ENCODE assay signal across 20 cellular contexts in the genomic region with DNA sequence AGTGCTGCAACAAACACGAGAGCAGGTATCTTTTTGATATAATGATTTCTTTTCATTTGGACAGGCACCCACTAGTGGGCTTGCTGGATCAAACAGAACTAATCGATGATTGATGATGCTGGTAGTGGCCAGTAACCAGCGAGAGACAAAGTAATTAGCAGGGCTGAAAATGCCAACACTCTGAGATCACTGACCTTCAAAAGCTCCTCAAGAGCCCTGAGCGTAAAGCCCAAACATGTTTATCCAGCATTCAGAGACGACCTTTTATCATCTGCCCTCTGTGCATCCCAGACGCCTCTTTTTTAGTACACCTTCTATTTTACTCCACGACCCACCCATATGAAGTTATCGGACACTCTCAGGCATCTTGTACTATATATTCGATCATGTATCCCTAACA.
DNase-seq lines count a peak whose midpoint lies in the region; ATAC-seq and TF ChIP-seq lines count a peak whose summit lies in the region.
"Had no signal": no experiment of that assay in that cellular context is flagged by ENCODE, and none has a peak within 500 bp of the region (broad histone marks: within the 10 kb centered on the region; RNA-seq: fewer than 3 reads in every experiment).

No MANE protein-coding gene starts in this region.

- H3K27me3 ChIP-seq in heart right ventricle (no peaks in the 10 kb centered on the region), right lobe of liver (no peaks in the 10 kb centered on the region)
- H3K27me3 ChIP-seq: BLaER1 had no signal

- TF ChIP-seq POLR2A in right lobe of liver (IDR thresholded peaks at IDR 0.05): no peak

- intact Hi-C loops in Right ventricle myocardium inferior (cut with DNase I) (no loop called here), cardiac septum (cut with DNase I) (no loop called here), heart right ventricle (cut with DNase I) (no loop called here), right lobe of liver (cut with DNase I) (no loop called here)

- no peaks in the 10 kb centered on the region for H3K9me3 ChIP-seq in heart right ventricle
- H3K9me3 ChIP-seq in right lobe of liver: no peaks in the 10 kb centered on the region
- H3K9me3 ChIP-seq: BLaER1, HAP-1 had no signal

- TF ChIP-seq CTCF in heart right ventricle (IDR thresholded peaks at IDR 0.05) (no peak), right lobe of liver (IDR thresholded peaks at IDR 0.05) (no peak)

- H3K27ac ChIP-seq in heart right ventricle (peak overlapping the region in 3 of 10 donors; percentile 29 to 44 (median 35)), right lobe of liver (no peak overlapping the region)
- H3K27ac ChIP-seq: 22Rv1, BLaER1, C4-2B had no signal

- ATAC-seq in Right ventricle myocardium inferior (peak; percentile 10), heart right ventricle (peak; percentile 48 to 83 (median 61)), right lobe of liver (no peak), GM18517 (IDR thresholded peaks at IDR 0.05; ENCODE audit: unreplicated experiment) (no peak)

- H3K4me3 ChIP-seq in heart right ventricle: no peak overlapping the region
- H3K4me3 ChIP-seq in right lobe of liver: no peak overlapping the region
- H3K4me3 ChIP-seq: BLaER1, HAP-1 had no signal

- DNase-seq in Right ventricle myocardium inferior (ENCODE audit: missing footprints) (no peak), cardiac septum (ENCODE audit: low spot score) (no peak), ELF-1 (ENCODE audit: low read depth, low spot score) (peak; percentile 42), heart right ventricle (no peak), islet precursor cell (peak; percentile 64), right lobe of liver (no peak), NCI-H1417 treated with DMSO at 0.1 percent for 48 hours (lab: John Stamatoyannopoulos, UW) (no peak)
- DNase-seq: CD4-positive, CD25-positive, alpha-beta regulatory T cell; CD8-positive, alpha-beta memory T cell; DMS 273 treated with DMSO at 0.1 percent for 48 hours; DMS79; EL; GF-D8; GOT3; HFFc6 had no signal

- peaks cover 0 to 26% (median 0%) of the 10 kb centered on the region in 9 donors for H3K4me1 ChIP-seq in heart right ventricle
- H3K4me1 ChIP-seq in right lobe of liver: no peaks in the 10 kb centered on the region
- H3K4me1 ChIP-seq: BLaER1, HAP-1 had no signal

- whole genome bisulfite sequencing in heart right ventricle, 2 donors: 59 to 69% methylated on average over 9 of the region's 9 CpGs
- 61% methylated on average over 9 of the region's 9 CpGs for WGBS in right lobe of liver (ENCODE audit: insufficient coverage, low coverage, low lambda C conversion rate, missing lambda C conversion rate)

- H3K36me3 ChIP-seq in heart right ventricle (peaks cover 0 to 5% (median 0%) of the 10 kb centered on the region in 9 donors), right lobe of liver (no peaks in the 10 kb centered on the region)
- H3K36me3 ChIP-seq: BLaER1, HAP-1 had no signal

Comparison
In these comparisons a context has a peak if more than half of its experiments do, and no peak if none do; other contexts are left out.
1. ATAC-seq: peak in Right ventricle myocardium inferior (single experiment) and heart right ventricle (8 of 8); none in right lobe of liver (0 of 4) and GM18517 (single experiment).
2. DNase-seq: peak in ELF-1 (single experiment) and islet precursor cell (single experiment); none in Right ventricle myocardium inferior (single experiment), cardiac septum (single experiment), heart right ventricle (0 of 2), right lobe of liver (0 of 3) and NCI-H1417 treated with DMSO at 0.1 percent for 48 hours (single experiment).